7 cellular contexts compared by ENCODE assay signal in genomic region chr21:44196212-44197155, GRCh38. TPM values are rescaled to one million over a fixed set of nuclear protein-coding genes. Genes with fewer than 3 reads are reported as not detected.
A peak's percentile ranks its signal among the peaks of the same experiment; 100 is the strongest.
DNase-seq lines count a peak whose midpoint lies in the region; ATAC-seq and TF ChIP-seq lines count a peak whose summit lies in the region.
"Not testable (repeated sequence)": the region's sequence is repeated elsewhere in the genome, so short reads cannot be mapped to it uniquely, and the experiment has no call there.

No MANE protein-coding gene starts in this region.

- POLR2A ChIA-PET in activated naive CD8-positive, alpha-beta T cell treated with anti-CD3 and anti-CD28 coated beads, Interleukin-2, amount 10 ng/mL, durations not matched to agents 7 days and 5 days (lab: Charles Lee): not testable (repeated sequence)

- not testable (repeated sequence) for H3K9me3 Mint-ChIP-seq in activated naive CD8-positive, alpha-beta T cell treated with anti-CD3 and anti-CD28 coated beads, Interleukin-2, amount 10 ng/mL, durations not matched to agents 7 days and 5 days; natural killer cell

- intact Hi-C loops in cardiac septum (cut with DNase I); natural killer cell (cut with micrococcal nuclease): not testable (repeated sequence)

- not testable (repeated sequence) for H3K27me3 Mint-ChIP-seq in activated naive CD8-positive, alpha-beta T cell treated with anti-CD3 and anti-CD28 coated beads, Interleukin-2, amount 10 ng/mL, durations not matched to agents 7 days and 5 days; natural killer cell (ENCODE audit: low read depth in 2 of 2)

- not testable (repeated sequence) for TF ChIP-seq CTCF in natural killer cell (IDR thresholded peaks at IDR 0.05)

- H3K4me1 Mint-ChIP-seq in activated naive CD8-positive, alpha-beta T cell treated with anti-CD3 and anti-CD28 coated beads, Interleukin-2, amount 10 ng/mL, durations not matched to agents 7 days and 5 days; natural killer cell: not testable (repeated sequence)

- DNase-seq in SKM-1 (lab: John Stamatoyannopoulos, UW; ENCODE audit: unreplicated experiment) (peak; percentile 32), cardiac septum (ENCODE audit: low spot score) (peak; percentile 89)
- DNase-seq in activated CD4-positive, alpha-beta T cell treated with anti-CD3 and anti-CD28 coated beads, Interleukin-2, amount 50 U/mL, for 1 hour: peak; percentile 61
- DNase-seq in activated naive CD8-positive, alpha-beta T cell treated with anti-CD3 and anti-CD28 coated beads, Interleukin-2, amount 10 ng/mL, durations not matched to agents 7 days and 5 days: peak; percentile 74
- not testable (repeated sequence) for DNase-seq in natural killer cell
- peak; percentile 31 to 58 (median 50) for DNase-seq in stimulated activated CD4-positive, alpha-beta T cell treated with anti-CD3 and anti-CD28 coated beads, TNF-alpha, amount 100 ng/mL, for 4 hours (ENCODE audit: low read depth in 3 of 3)

- ATAC-seq in GM19035 (IDR thresholded peaks at IDR 0.05; ENCODE audit: unreplicated experiment): peak; percentile 63
- peak; percentile 98 for ATAC-seq in activated naive CD8-positive, alpha-beta T cell treated with anti-CD3 and anti-CD28 coated beads, Interleukin-2, amount 10 ng/mL, durations not matched to agents 7 days and 5 days (ENCODE audit: low read depth)
- ATAC-seq in natural killer cell: peak in 2 of 3 donors; percentile 87 to 98

- H3K36me3 Mint-ChIP-seq in activated naive CD8-positive, alpha-beta T cell treated with anti-CD3 and anti-CD28 coated beads, Interleukin-2, amount 10 ng/mL, durations not matched to agents 7 days and 5 days; natural killer cell: not testable (repeated sequence)

- not testable (repeated sequence) for H3K4me3 Mint-ChIP-seq in activated naive CD8-positive, alpha-beta T cell treated with anti-CD3 and anti-CD28 coated beads, Interleukin-2, amount 10 ng/mL, durations not matched to agents 7 days and 5 days; natural killer cell

- peak overlapping the region; percentile 34 for H3K27ac Mint-ChIP-seq in activated naive CD8-positive, alpha-beta T cell treated with anti-CD3 and anti-CD28 coated beads, Interleukin-2, amount 10 ng/mL, durations not matched to agents 7 days and 5 days
- not testable (repeated sequence) for H3K27ac Mint-ChIP-seq in natural killer cell

RNA-seq across cellular contexts. Expression of gene ICOSLG, which starts 44.3 kb away (rescaled TPM):
- 1 to 10 TPM; 1.5 to 1.8 TPM for total RNA-seq in activated naive CD8-positive, alpha-beta T cell treated with anti-CD3 and anti-CD28 coated beads, Interleukin-2, amount 10 ng/mL, durations not matched to agents 7 days and 5 days
- total RNA-seq in cardiac septum: 1.5 TPM
- total RNA-seq in natural killer cell: 1 to 10 TPM; 1.7 to 4.5 (median 2.9) TPM
